ENCODE assay signal across 1 cellular context in the genomic region with DNA sequence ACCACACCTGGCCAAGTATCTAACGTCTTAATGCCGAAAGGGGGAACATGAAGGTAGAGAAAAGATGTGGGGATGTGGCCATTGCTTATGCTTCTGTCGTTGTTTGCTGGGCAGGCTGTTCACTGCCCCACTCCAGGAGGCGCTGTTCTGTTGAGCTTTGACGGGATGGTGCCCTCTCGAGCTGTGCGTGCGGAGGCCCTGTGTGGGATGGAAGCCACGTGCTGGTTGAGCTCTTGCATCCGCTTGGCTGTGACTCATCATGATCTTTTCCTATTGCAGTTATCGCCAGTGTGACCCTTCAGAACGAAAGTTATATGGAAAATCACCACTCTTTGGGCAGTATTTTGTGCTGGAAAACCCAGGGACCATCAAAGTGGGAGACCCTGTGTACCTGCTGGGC.
TF ChIP-seq lines count a peak whose summit lies in the region.

No MANE protein-coding gene starts in this region.

TF ChIP-seq in K562, 482 proteins besides CTCF, POLR2A, EP300 and RAD21 (continued from another document):
- TF ChIP-seq, protein P1, sequence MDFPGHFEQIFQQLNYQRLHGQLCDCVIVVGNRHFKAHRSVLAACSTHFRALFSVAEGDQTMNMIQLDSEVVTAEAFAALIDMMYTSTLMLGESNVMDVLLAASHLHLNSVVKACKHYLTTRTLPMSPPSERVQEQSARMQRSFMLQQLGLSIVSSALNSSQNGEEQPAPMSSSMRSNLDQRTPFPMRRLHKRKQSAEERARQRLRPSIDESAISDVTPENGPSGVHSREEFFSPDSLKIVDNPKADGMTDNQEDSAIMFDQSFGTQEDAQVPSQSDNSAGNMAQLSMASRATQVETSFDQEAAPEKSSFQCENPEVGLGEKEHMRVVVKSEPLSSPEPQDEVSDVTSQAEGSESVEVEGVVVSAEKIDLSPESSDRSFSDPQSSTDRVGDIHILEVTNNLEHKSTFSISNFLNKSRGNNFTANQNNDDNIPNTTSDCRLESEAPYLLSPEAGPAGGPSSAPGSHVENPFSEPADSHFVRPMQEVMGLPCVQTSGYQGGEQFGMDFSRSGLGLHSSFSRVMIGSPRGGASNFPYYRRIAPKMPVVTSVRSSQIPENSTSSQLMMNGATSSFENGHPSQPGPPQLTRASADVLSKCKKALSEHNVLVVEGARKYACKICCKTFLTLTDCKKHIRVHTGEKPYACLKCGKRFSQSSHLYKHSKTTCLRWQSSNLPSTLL (IDR thresholded peaks at IDR 0.05) = no peak
- no peak for TF ChIP-seq ZNF717 (CRISPR knock-in tag; IDR thresholded peaks at IDR 0.05)
- TF ChIP-seq, protein P2, sequence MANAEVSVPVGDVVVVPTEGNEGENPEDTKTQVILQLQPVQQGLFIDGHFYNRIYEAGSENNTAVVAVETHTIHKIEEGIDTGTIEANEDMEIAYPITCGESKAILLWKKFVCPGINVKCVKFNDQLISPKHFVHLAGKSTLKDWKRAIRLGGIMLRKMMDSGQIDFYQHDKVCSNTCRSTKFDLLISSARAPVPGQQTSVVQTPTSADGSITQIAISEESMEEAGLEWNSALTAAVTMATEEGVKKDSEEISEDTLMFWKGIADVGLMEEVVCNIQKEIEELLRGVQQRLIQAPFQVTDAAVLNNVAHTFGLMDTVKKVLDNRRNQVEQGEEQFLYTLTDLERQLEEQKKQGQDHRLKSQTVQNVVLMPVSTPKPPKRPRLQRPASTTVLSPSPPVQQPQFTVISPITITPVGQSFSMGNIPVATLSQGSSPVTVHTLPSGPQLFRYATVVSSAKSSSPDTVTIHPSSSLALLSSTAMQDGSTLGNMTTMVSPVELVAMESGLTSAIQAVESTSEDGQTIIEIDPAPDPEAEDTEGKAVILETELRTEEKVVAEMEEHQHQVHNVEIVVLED (CRISPR knock-in tag; IDR thresholded peaks at IDR 0.05) = 0 out of 2 replicates have a peak, but pooled peaks have one; percentile 12
- no peak for TF ChIP-seq MAFF (IDR thresholded peaks at IDR 0.05; ENCODE audit: low read length)
- TF ChIP-seq, protein P3, sequence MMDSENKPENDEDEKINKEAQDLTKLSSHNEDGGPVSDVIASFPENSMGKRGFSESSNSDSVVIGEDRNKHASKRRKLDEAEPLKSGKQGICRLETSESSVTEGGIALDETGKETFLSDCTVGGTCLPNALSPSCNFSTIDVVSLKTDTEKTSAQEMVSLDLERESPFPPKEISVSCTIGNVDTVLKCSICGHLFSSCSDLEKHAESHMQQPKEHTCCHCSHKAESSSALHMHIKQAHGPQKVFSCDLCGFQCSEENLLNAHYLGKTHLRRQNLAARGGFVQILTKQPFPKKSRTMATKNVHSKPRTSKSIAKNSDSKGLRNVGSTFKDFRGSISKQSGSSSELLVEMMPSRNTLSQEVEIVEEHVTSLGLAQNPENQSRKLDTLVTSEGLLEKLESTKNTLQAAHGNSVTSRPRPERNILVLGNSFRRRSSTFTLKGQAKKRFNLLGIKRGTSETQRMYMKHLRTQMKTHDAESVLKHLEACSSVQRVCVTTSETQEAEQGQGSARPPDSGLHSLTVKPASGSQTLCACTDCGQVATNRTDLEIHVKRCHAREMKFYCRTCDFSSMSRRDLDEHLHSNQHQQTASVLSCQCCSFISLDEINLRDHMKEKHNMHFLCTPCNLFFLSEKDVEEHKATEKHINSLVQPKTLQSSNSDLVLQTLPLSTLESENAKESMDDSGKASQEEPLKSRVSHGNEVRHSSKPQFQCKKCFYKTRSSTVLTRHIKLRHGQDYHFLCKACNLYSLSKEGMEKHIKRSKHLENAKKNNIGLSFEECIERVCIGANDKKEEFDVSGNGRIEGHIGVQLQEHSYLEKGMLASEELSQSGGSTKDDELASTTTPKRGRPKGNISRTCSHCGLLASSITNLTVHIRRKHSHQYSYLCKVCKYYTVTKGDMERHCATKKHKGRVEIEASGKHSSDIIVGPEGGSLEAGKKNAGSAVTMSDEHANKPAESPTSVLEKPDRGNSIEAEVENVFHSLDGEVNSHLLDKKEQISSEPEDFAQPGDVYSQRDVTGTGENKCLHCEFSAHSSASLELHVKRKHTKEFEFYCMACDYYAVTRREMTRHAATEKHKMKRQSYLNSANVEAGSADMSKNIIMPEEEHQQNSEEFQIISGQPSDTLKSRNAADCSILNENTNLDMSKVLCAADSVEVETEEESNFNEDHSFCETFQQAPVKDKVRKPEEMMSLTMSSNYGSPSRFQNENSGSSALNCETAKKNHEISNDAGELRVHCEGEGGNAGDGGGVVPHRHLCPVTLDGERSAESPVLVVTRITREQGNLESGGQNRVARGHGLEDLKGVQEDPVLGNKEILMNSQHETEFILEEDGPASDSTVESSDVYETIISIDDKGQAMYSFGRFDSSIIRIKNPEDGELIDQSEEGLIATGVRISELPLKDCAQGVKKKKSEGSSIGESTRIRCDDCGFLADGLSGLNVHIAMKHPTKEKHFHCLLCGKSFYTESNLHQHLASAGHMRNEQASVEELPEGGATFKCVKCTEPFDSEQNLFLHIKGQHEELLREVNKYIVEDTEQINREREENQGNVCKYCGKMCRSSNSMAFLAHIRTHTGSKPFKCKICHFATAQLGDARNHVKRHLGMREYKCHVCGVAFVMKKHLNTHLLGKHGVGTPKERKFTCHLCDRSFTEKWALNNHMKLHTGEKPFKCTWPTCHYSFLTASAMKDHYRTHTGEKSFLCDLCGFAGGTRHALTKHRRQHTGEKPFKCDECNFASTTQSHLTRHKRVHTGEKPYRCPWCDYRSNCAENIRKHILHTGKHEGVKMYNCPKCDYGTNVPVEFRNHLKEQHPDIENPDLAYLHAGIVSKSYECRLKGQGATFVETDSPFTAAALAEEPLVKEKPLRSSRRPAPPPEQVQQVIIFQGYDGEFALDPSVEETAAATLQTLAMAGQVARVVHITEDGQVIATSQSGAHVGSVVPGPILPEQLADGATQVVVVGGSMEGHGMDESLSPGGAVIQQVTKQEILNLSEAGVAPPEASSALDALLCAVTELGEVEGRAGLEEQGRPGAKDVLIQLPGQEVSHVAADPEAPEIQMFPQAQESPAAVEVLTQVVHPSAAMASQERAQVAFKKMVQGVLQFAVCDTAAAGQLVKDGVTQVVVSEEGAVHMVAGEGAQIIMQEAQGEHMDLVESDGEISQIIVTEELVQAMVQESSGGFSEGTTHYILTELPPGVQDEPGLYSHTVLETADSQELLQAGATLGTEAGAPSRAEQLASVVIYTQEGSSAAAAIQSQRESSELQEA (IDR thresholded peaks at IDR 0.05; ENCODE audit: low read depth) = no peak
- TF ChIP-seq, protein P4, sequence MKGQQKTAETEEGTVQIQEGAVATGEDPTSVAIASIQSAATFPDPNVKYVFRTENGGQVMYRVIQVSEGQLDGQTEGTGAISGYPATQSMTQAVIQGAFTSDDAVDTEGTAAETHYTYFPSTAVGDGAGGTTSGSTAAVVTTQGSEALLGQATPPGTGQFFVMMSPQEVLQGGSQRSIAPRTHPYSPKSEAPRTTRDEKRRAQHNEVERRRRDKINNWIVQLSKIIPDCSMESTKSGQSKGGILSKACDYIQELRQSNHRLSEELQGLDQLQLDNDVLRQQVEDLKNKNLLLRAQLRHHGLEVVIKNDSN (CRISPR knock-in tag; IDR thresholded peaks at IDR 0.05) = peak; percentile 58
- no peak for TF ChIP-seq GATAD2A (IDR thresholded peaks at IDR 0.05)
- 0 out of 2 replicates have a peak, but pooled peaks have one; percentile 18 for TF ChIP-seq SMC3 (conservative IDR thresholded peaks at IDR 0.05; ENCODE audit: insufficient read depth, low read depth, low read length)
- no peak for TF ChIP-seq GABPB2 (CRISPR knock-in tag; conservative IDR thresholded peaks at IDR 0.05)
- TF ChIP-seq EZH2 (IDR thresholded peaks at IDR 0.05; ENCODE audit: borderline replicate concordance, low read depth, low read length) = no peak
- no peak for TF ChIP-seq FUS (optimal IDR thresholded peaks at IDR 0.05; ENCODE audit: low read depth, low read length)
- TF ChIP-seq IRF2 (CRISPR knock-in tag; IDR thresholded peaks at IDR 0.05) = no peak
- TF ChIP-seq FIP1L1 (IDR thresholded peaks at IDR 0.05; ENCODE audit: low read depth, low read length, poor library complexity, severe bottlenecking) = no peak
- TF ChIP-seq SAFB (IDR thresholded peaks at IDR 0.05; ENCODE audit: borderline replicate concordance, low read depth, low read length) = no peak
- TF ChIP-seq, protein P5, sequence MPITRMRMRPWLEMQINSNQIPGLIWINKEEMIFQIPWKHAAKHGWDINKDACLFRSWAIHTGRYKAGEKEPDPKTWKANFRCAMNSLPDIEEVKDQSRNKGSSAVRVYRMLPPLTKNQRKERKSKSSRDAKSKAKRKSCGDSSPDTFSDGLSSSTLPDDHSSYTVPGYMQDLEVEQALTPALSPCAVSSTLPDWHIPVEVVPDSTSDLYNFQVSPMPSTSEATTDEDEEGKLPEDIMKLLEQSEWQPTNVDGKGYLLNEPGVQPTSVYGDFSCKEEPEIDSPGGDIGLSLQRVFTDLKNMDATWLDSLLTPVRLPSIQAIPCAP (CRISPR knock-in tag; IDR thresholded peaks at IDR 0.05; ENCODE audit: borderline replicate concordance) = no peak
- TF ChIP-seq NEUROD1 (IDR thresholded peaks at IDR 0.05; ENCODE audit: borderline replicate concordance, low read depth, low read length, partially characterized antibody) = no peak
- TF ChIP-seq ZNF197 (CRISPR knock-in tag; IDR thresholded peaks at IDR 0.05; ENCODE audit: low read depth) = no peak
- TF ChIP-seq, protein P6, sequence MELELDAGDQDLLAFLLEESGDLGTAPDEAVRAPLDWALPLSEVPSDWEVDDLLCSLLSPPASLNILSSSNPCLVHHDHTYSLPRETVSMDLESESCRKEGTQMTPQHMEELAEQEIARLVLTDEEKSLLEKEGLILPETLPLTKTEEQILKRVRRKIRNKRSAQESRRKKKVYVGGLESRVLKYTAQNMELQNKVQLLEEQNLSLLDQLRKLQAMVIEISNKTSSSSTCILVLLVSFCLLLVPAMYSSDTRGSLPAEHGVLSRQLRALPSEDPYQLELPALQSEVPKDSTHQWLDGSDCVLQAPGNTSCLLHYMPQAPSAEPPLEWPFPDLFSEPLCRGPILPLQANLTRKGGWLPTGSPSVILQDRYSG (tag; conservative IDR thresholded peaks at IDR 0.05; ENCODE audit: low read depth) = no peak
- no peak for TF ChIP-seq NFYB (IDR thresholded peaks at IDR 0.05; ENCODE audit: extremely low read depth, insufficient read length)
- TF ChIP-seq CBX3 (IDR thresholded peaks at IDR 0.05; ENCODE audit: borderline replicate concordance in 1 of 2, low read length in 2 of 2) = peak in 1 of 2 experiments; percentile 78; a peak in 2 of 3 replicates
- no peak for TF ChIP-seq BDP1 (IDR thresholded peaks at IDR 0.05; ENCODE audit: insufficient read depth, insufficient read length)
- TF ChIP-seq RBM17 (IDR thresholded peaks at IDR 0.05; ENCODE audit: borderline replicate concordance, low read depth, low read length) = no peak
- TF ChIP-seq JUNB (CRISPR knock-in tag; conservative IDR thresholded peaks at IDR 0.05) = no peak
- no peak for TF ChIP-seq ZNF644 (tag; IDR thresholded peaks at IDR 0.05; ENCODE audit: low read depth)
- TF ChIP-seq ARHGAP35 (IDR thresholded peaks at IDR 0.05; ENCODE audit: partially characterized antibody) = no peak
- no peak for TF ChIP-seq DMBX1 (CRISPR knock-in tag; IDR thresholded peaks at IDR 0.05; ENCODE audit: borderline replicate concordance)
- TF ChIP-seq RFX1 (IDR thresholded peaks at IDR 0.05) = no peak
